Comparison of ENCODE assay signal across 12 cellular contexts in genomic region chr7:26843696-26844095, GRCh38. TPM values are rescaled to one million over a fixed set of nuclear protein-coding genes. Genes with fewer than 3 reads are reported as not detected.
A peak's percentile ranks its signal among the peaks of the same experiment; 100 is the strongest.
DNase-seq lines count a peak whose midpoint lies in the region; ATAC-seq, FAIRE-seq and TF ChIP-seq lines count a peak whose summit lies in the region.
"Had no signal": no experiment of that assay in that cellular context is flagged by ENCODE, and none has a peak within 500 bp of the region (broad histone marks: within the 10 kb centered on the region; RNA-seq: fewer than 3 reads in every experiment).

No MANE protein-coding gene starts in this region.

- peaks cover 6% of the 10 kb centered on the region for H3K27me3 Mint-ChIP-seq in neural progenitor cell (ENCODE audit: insufficient read depth, low read depth)
- no peaks in the 10 kb centered on the region for H3K27me3 Mint-ChIP-seq in T-helper 17 cell

- intact Hi-C loops in left lung (cut with DNase I): no loop called here
- intact Hi-C loops in body of pancreas (cut with DNase I): no loop called here

- H3F3A ChIP-seq in neural progenitor cell (ENCODE audit: low read depth): no peaks in the 10 kb centered on the region

- DNase-seq in NCI-H1092 treated with DMSO at 0.1 percent for 48 hours (lab: John Stamatoyannopoulos, UW) (peak; percentile 23), NCI-H1092 (lab: John Stamatoyannopoulos, UW) (no peak), NCI-H226 (peak; percentile 43), bronchial epithelial cell (ENCODE audit: low read depth) (no peak), neural progenitor cell (ENCODE audit: low spot score) (peak; percentile 13), left lung (no peak), T-helper 17 cell (no peak), body of pancreas (no peak)
- DNase-seq: aorta, left ventricle myocardium superior, NCI-H2029 treated with DMSO at 0.1 percent for 48 hours, testis had no signal

- H3K4me3 Mint-ChIP-seq in neural progenitor cell: no peak overlapping the region
- H3K4me3 Mint-ChIP-seq in T-helper 17 cell: no peak overlapping the region

- no peak overlapping the region for H3K9ac ChIP-seq in neural progenitor cell

- no peak for TF ChIP-seq POLR2A in body of pancreas (IDR thresholded peaks at IDR 0.05)

- H3K27ac Mint-ChIP-seq in neural progenitor cell (no peak overlapping the region), T-helper 17 cell (no peak overlapping the region)

- H3K9me3 Mint-ChIP-seq in neural progenitor cell: no peaks in the 10 kb centered on the region

- no peaks in the 10 kb centered on the region for H3K36me3 Mint-ChIP-seq in neural progenitor cell
- no peaks in the 10 kb centered on the region for H3K36me3 Mint-ChIP-seq in T-helper 17 cell (ENCODE audit: low read depth)

- H3K4me2 ChIP-seq in neural progenitor cell: no peak overlapping the region

- no peaks in the 10 kb centered on the region for H3K27me3 ChIP-seq in bronchial epithelial cell (ENCODE audit: control insufficient read depth, insufficient read depth, low read length)
- peaks cover 63% of the 10 kb centered on the region for H3K27me3 ChIP-seq in neural progenitor cell
- no peaks in the 10 kb centered on the region for H3K27me3 ChIP-seq in left lung
- H3K27me3 ChIP-seq in body of pancreas: no peaks in the 10 kb centered on the region
- H3K27me3 ChIP-seq: testis had no signal

- no peak overlapping the region for H2AFZ ChIP-seq in neural progenitor cell (replicated peaks)

- no peak for ATAC-seq in left lung
- ATAC-seq in T-helper 17 cell: no peak
- no peak for ATAC-seq in body of pancreas
- ATAC-seq: left ventricle myocardium superior had no signal

- no peaks in the 10 kb centered on the region for H4K20me1 ChIP-seq in neural progenitor cell (ENCODE audit: low read depth)

- H3K4me1 ChIP-seq in neural progenitor cell (no peaks in the 10 kb centered on the region), left lung (peaks cover 0 to 3% of the 10 kb centered on the region in 2 donors), body of pancreas (no peaks in the 10 kb centered on the region)
- H3K4me1 ChIP-seq: testis had no signal

- H3K4me3 ChIP-seq in bronchial epithelial cell (ENCODE audit: low read depth, low read length) (no peak overlapping the region), neural progenitor cell (no peak overlapping the region), left lung (no peak overlapping the region), body of pancreas (no peak overlapping the region)
- H3K4me3 ChIP-seq: testis had no signal

- FAIRE-seq in bronchial epithelial cell (lab: Jason Lieb, UNC): no peak

- H3K27ac ChIP-seq in neural progenitor cell (no peak overlapping the region), left lung (no peak overlapping the region), body of pancreas (no peak overlapping the region)
- H3K27ac ChIP-seq: testis had no signal

- no peaks in the 10 kb centered on the region for H3K79me2 ChIP-seq in neural progenitor cell (ENCODE audit: low read depth)

- H3K36me3 ChIP-seq in bronchial epithelial cell (ENCODE audit: control insufficient read depth, insufficient read depth, low read length) (no peaks in the 10 kb centered on the region), neural progenitor cell (no peaks in the 10 kb centered on the region), left lung (peaks cover 0 to 28% of the 10 kb centered on the region in 2 donors), body of pancreas (replicated peaks in 1 of 2; ENCODE audit: insufficient read depth in 1 of 2, low read depth in 2 of 2) (no peaks in the 10 kb centered on the region)

- H3K4me1 Mint-ChIP-seq in neural progenitor cell (no peaks in the 10 kb centered on the region), T-helper 17 cell (peaks cover 4% of the 10 kb centered on the region)

- WGBS in body of pancreas, 2 donors: 78 to 79% methylated on average over 4 of the region's 4 CpGs

- TF ChIP-seq CTCF in bronchial epithelial cell (IDR thresholded peaks at IDR 0.05; ENCODE audit: insufficient read depth, low read length, severe bottlenecking) (peak; percentile 5), neural progenitor cell (IDR thresholded peaks at IDR 0.05) (peak; percentile 48), left lung (IDR thresholded peaks at IDR 0.05) (no peak), body of pancreas (IDR thresholded peaks at IDR 0.05) (no peak)

- no peaks in the 10 kb centered on the region for H3K9me3 ChIP-seq in neural progenitor cell (ENCODE audit: low read depth)
- H3K9me3 ChIP-seq in left lung: no peaks in the 10 kb centered on the region
- H3K9me3 ChIP-seq in T-helper 17 cell (ENCODE audit: control insufficient read depth, low read length, poor library complexity, severe bottlenecking): no peaks in the 10 kb centered on the region
- no peaks in the 10 kb centered on the region for H3K9me3 ChIP-seq in body of pancreas
- H3K9me3 ChIP-seq: testis had no signal

RNA-seq across cellular contexts. Expression of gene SKAP2, which starts 20.7 kb away (rescaled TPM):
- total RNA-seq in bronchial epithelial cell (2.1 and 3.3 TPM in 2 replicates), neural progenitor cell (ENCODE audit: low replicate concordance) (2.7 and 6.3 TPM in 2 replicates), left lung (10 to 100 TPM; 48.9 to 61.0 TPM), T-helper 17 cell (10 to 100 TPM in 1 of 2 donors, 1 to 10 TPM in 1; 5.6 to 13.7 TPM), body of pancreas (10 to 100 TPM in 1 of 2 donors, 1 to 10 TPM in 1; 8.6 to 12.7 TPM)

Comparison
In these comparisons a context has a peak if more than half of its experiments do, and no peak if none do; other contexts are left out.
1. DNase-seq: peak in NCI-H1092 treated with DMSO at 0.1 percent for 48 hours (single experiment), NCI-H226 (single experiment) and neural progenitor cell (single experiment); none in NCI-H1092 (single experiment), bronchial epithelial cell (single experiment), left lung (0 of 2), T-helper 17 cell (0 of 3) and body of pancreas (0 of 4).
2. CTCF ChIP-seq: peak in bronchial epithelial cell (single experiment) and neural progenitor cell (single experiment); none in left lung (0 of 2) and body of pancreas (0 of 7).